In genomic region chr17:82242698-82242976, GRCh38 we compare ENCODE assay signal across 8 cellular contexts. TPM values are rescaled to one million over a fixed set of nuclear protein-coding genes. Genes with fewer than 3 reads are reported as not detected.
DNase-seq lines count a peak whose midpoint lies in the region; ATAC-seq and TF ChIP-seq lines count a peak whose summit lies in the region.

No MANE protein-coding gene starts in this region.

- no peaks in the 10 kb centered on the region for H3K27me3 ChIP-seq in GM06990 (replicated peaks; ENCODE audit: control insufficient read depth, insufficient read depth, low read length)
- no peaks in the 10 kb centered on the region for H3K27me3 ChIP-seq in hepatocyte
- H3K27me3 ChIP-seq in spleen (replicated peaks in 1 of 7) = no peaks in the 10 kb centered on the region

- ATAC-seq in activated CD8-positive, alpha-beta T cell treated with anti-CD3 and anti-CD28 coated beads, Interleukin-2, amount 10 ng/mL, durations not matched to agents 7 days and 5 days = no peak
- no peak for ATAC-seq in GM19397 (IDR thresholded peaks at IDR 0.05; ENCODE audit: unreplicated experiment)

- no peaks in the 10 kb centered on the region for H3K9me2 ChIP-seq in hepatocyte (replicated peaks; ENCODE audit: insufficient read depth)

- DNase-seq in GM06990 (ENCODE audit: extremely low read depth, insufficient read length) = peak; percentile 33
- DNase-seq in activated CD8-positive, alpha-beta T cell treated with anti-CD3 and anti-CD28 coated beads, Interleukin-2, amount 10 ng/mL, durations not matched to agents 7 days and 5 days = peak; percentile 29
- no peak for DNase-seq in hepatocyte (ENCODE audit: low spot score)
- DNase-seq in spleen = peak; percentile 78
- no peak for DNase-seq in NCI-H2107 treated with DMSO at 0.1 percent for 48 hours (lab: John Stamatoyannopoulos, UW; ENCODE audit: unreplicated experiment)
- no peak for DNase-seq in dermis blood vessel endothelial cell
- DNase-seq in stimulated activated CD4-positive, alpha-beta T cell treated with anti-CD3 and anti-CD28 coated beads, Interleukin-12 subunit alpha, Interleukin-12 subunit beta, amount 100 ng/mL, for 4 hours = no peak

- peaks cover 72% of the 10 kb centered on the region for H3K36me3 Mint-ChIP-seq in activated CD8-positive, alpha-beta T cell treated with anti-CD3 and anti-CD28 coated beads, Interleukin-2, amount 10 ng/mL, durations not matched to agents 7 days and 5 days (ENCODE audit: low read depth)

- no peak overlapping the region for H3K4me3 ChIP-seq in GM06990 (replicated peaks; ENCODE audit: low read depth, low read length)
- H3K4me3 ChIP-seq in hepatocyte = no peak overlapping the region
- H3K4me3 ChIP-seq in spleen = peak overlapping the region in 1 of 8 donors; percentile 6

- no peaks in the 10 kb centered on the region for H3K27me3 Mint-ChIP-seq in activated CD8-positive, alpha-beta T cell treated with anti-CD3 and anti-CD28 coated beads, Interleukin-2, amount 10 ng/mL, durations not matched to agents 7 days and 5 days (ENCODE audit: low read depth)

- H3K27ac ChIP-seq in hepatocyte (peak overlapping the region; percentile 68), spleen (peak overlapping the region in 5 of 8 donors; percentile 61 to 100 (median 82))

- CTCF ChIA-PET in activated CD8-positive, alpha-beta T cell treated with anti-CD3 and anti-CD28 coated beads, Interleukin-2, amount 10 ng/mL, durations not matched to agents 7 days and 5 days (lab: Charles Lee) = interaction anchor here (3.1 kb wide), 1 partner anchor 79 kb away, joined by 20 read pairs; no protein-coding TSS in a partner anchor

- POLR2A ChIA-PET in activated CD8-positive, alpha-beta T cell treated with anti-CD3 and anti-CD28 coated beads, Interleukin-2, amount 10 ng/mL, durations not matched to agents 7 days and 5 days (lab: Charles Lee) = interaction anchor here (0.6 to 1.6 kb wide), 4 partner anchors 31 to 55 kb away, joined by 3 to 6 read pairs (median 3); partner anchors contain the start of gene CSNK1D

- H3K4me1 Mint-ChIP-seq in activated CD8-positive, alpha-beta T cell treated with anti-CD3 and anti-CD28 coated beads, Interleukin-2, amount 10 ng/mL, durations not matched to agents 7 days and 5 days (ENCODE audit: low read depth) = peaks cover 48% of the 10 kb centered on the region

- H3K9me3 ChIP-seq in hepatocyte (ENCODE audit: low read depth) (no peaks in the 10 kb centered on the region), spleen (no peaks in the 10 kb centered on the region)

- WGBS in hepatocyte (ENCODE audit: low lambda C conversion rate, missing lambda C conversion rate) = 91% methylated on average over 24 of the region's 24 CpGs
- WGBS in spleen, 5 donors = 78 to 86% (median 82%) methylated on average over 24 of the region's 24 CpGs

- intact Hi-C loops in spleen (cut with DNase I; ENCODE audit: low total_unique reads) = no loop called here

- no peak for TF ChIP-seq POLR2A in spleen (IDR thresholded peaks at IDR 0.05)

- H4K20me1 ChIP-seq in hepatocyte (ENCODE audit: insufficient read depth, poor library complexity, severe bottlenecking) = peaks cover 64% of the 10 kb centered on the region

- H3K79me2 ChIP-seq in hepatocyte = peaks cover 44% of the 10 kb centered on the region

- TF ChIP-seq CTCF in GM06990 (IDR thresholded peaks at IDR 0.05; ENCODE audit: insufficient read depth, low read length, poor library complexity, severe bottlenecking) = no peak
- TF ChIP-seq CTCF in hepatocyte (IDR thresholded peaks at IDR 0.05; ENCODE audit: poor library complexity) = no peak
- no peak for TF ChIP-seq CTCF in spleen (IDR thresholded peaks at IDR 0.05 in 8 of 11, conservative IDR thresholded peaks at IDR 0.05 in 3 of 11)

- no peak overlapping the region for H3K4me3 Mint-ChIP-seq in activated CD8-positive, alpha-beta T cell treated with anti-CD3 and anti-CD28 coated beads, Interleukin-2, amount 10 ng/mL, durations not matched to agents 7 days and 5 days

- H3K4me1 ChIP-seq in hepatocyte (ENCODE audit: insufficient read depth) (peaks cover 27% of the 10 kb centered on the region), spleen (peaks cover 59 to 98% (median 83%) of the 10 kb centered on the region in 6 donors)

- peak overlapping the region; percentile 74 for H3K27ac Mint-ChIP-seq in activated CD8-positive, alpha-beta T cell treated with anti-CD3 and anti-CD28 coated beads, Interleukin-2, amount 10 ng/mL, durations not matched to agents 7 days and 5 days

- H3K36me3 ChIP-seq in GM06990 (ENCODE audit: control insufficient read depth, insufficient read depth, low read length) = peaks cover 52% of the 10 kb centered on the region
- H3K36me3 ChIP-seq in hepatocyte (replicated peaks; ENCODE audit: insufficient read depth, low read depth) = no peaks in the 10 kb centered on the region
- peaks cover 8 to 99% (median 68%) of the 10 kb centered on the region in 6 donors for H3K36me3 ChIP-seq in spleen

- H3K9me3 Mint-ChIP-seq in activated CD8-positive, alpha-beta T cell treated with anti-CD3 and anti-CD28 coated beads, Interleukin-2, amount 10 ng/mL, durations not matched to agents 7 days and 5 days (ENCODE audit: insufficient read depth) = no peaks in the 10 kb centered on the region

- H2AFZ ChIP-seq in hepatocyte = no peak overlapping the region

- no peak overlapping the region for H3K4me2 ChIP-seq in hepatocyte

RNA-seq across cellular contexts. Expression of gene SLC16A3, which starts 13.8 kb away (rescaled TPM):
- 100 to 1,000 TPM; 257 to 264 TPM for total RNA-seq in activated CD8-positive, alpha-beta T cell treated with anti-CD3 and anti-CD28 coated beads, Interleukin-2, amount 10 ng/mL, durations not matched to agents 7 days and 5 days
- total RNA-seq in hepatocyte = 240 and 290 TPM in 2 replicates
- polyA plus RNA-seq in hepatocyte = 114 and 125 TPM in 2 replicates
- 100 to 1,000 TPM in 3 of 7 donors, 10 to 100 TPM in 4; 41.7 to 185 (median 91.6) TPM for total RNA-seq in spleen
- 10 to 100 TPM; 11.1 to 28.2 (median 16.5) TPM for polyA plus RNA-seq in spleen
- 99.4 and 121 TPM in 2 replicates for total RNA-seq in dermis blood vessel endothelial cell

RNA-seq across cellular contexts. Expression of gene CCDC57, which starts 30.0 kb away (rescaled TPM):
- 10 to 100 TPM; 78.3 to 84.7 TPM for total RNA-seq in activated CD8-positive, alpha-beta T cell treated with anti-CD3 and anti-CD28 coated beads, Interleukin-2, amount 10 ng/mL, durations not matched to agents 7 days and 5 days
- 10.0 and 15.7 TPM in 2 replicates for total RNA-seq in hepatocyte
- polyA plus RNA-seq in hepatocyte = 29.8 and 49.5 TPM in 2 replicates
- total RNA-seq in spleen = 10 to 100 TPM; 28.8 to 59.6 (median 43.6) TPM
- polyA plus RNA-seq in spleen = 100 to 1,000 TPM in 1 of 3 donors, 10 to 100 TPM in 2; 82.4 to 164 (median 83.0) TPM
- total RNA-seq in dermis blood vessel endothelial cell = 5.4 and 9.4 TPM in 2 replicates

RNA-seq across cellular contexts. Expression of gene CSNK1D, which starts 30.9 kb away (rescaled TPM):
- total RNA-seq in activated CD8-positive, alpha-beta T cell treated with anti-CD3 and anti-CD28 coated beads, Interleukin-2, amount 10 ng/mL, durations not matched to agents 7 days and 5 days = 100 to 1,000 TPM in 1 of 2 experiments, 10 to 100 TPM in 1; 99.5 to 111 TPM
- 55.7 and 72.5 TPM in 2 replicates for total RNA-seq in hepatocyte
- polyA plus RNA-seq in hepatocyte = 152 and 193 TPM in 2 replicates
- 100 to 1,000 TPM in 5 of 7 donors, 10 to 100 TPM in 2; 74.3 to 216 (median 160) TPM for total RNA-seq in spleen
- polyA plus RNA-seq in spleen = 100 to 1,000 TPM in 1 of 3 donors, 10 to 100 TPM in 2; 46.5 to 122 (median 67.2) TPM
- total RNA-seq in dermis blood vessel endothelial cell = 39.3 and 69.2 TPM in 2 replicates

Comparison
In these comparisons a context has a peak if more than half of its experiments do, and no peak if none do; other contexts are left out.
1. DNase-seq: peak in GM06990 (single experiment), activated CD8-positive, alpha-beta T cell treated with anti-CD3 and anti-CD28 coated beads, Interleukin-2, amount 10 ng/mL, durations not matched to agents 7 days and 5 days (single experiment) and spleen (single experiment); none in hepatocyte (single experiment), NCI-H2107 treated with DMSO at 0.1 percent for 48 hours (single experiment), dermis blood vessel endothelial cell (single experiment) and stimulated activated CD4-positive, alpha-beta T cell treated with anti-CD3 and anti-CD28 coated beads, Interleukin-12 subunit alpha, Interleukin-12 subunit beta, amount 100 ng/mL, for 4 hours (single experiment).